ENCODE assay signal across 8 cellular contexts in the genomic region with DNA sequence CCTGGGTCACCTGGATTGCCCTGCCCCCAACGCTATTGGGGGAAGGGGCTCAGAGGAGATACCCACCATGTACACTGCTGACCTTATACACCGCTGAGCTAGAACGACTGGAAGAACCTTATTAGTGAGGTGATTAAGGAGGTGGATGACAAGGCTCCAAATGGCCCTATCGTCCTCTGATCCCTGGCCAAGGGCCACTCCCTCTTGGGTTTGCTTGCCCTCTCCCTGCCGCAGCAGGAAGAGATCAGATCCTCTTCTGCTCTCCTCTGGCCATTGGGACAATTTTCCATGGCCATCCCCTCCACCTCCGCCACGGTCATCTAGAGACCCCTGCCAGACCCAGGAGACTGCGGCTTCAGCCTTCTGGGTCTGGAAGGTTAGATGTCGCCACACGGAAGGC. TPM values are rescaled to one million over a fixed set of nuclear protein-coding genes. Genes with fewer than 3 reads are reported as not detected.
DNase-seq lines count a peak whose midpoint lies in the region; ATAC-seq, FAIRE-seq and TF ChIP-seq lines count a peak whose summit lies in the region.

No MANE protein-coding gene starts in this region.

- no peak overlapping the region for H2BK5ac ChIP-seq in IMR-90 (ENCODE audit: low read depth, low read length, poor library complexity, severe bottlenecking)

- H3K18ac ChIP-seq in IMR-90 (ENCODE audit: low read depth, low read length): no peak overlapping the region

- peak overlapping the region; percentile 62 for H3K27ac ChIP-seq in A673 (ENCODE audit: low read depth, low read length, poor library complexity, severe bottlenecking)
- H3K27ac ChIP-seq in IMR-90 (ENCODE audit: insufficient read depth, low read length): no peak overlapping the region; the same call in 1 of the 2 replicates
- H3K27ac ChIP-seq in colonic mucosa: peak overlapping the region; percentile 47
- no peak overlapping the region for H3K27ac ChIP-seq in muscle layer of duodenum (ENCODE audit: low read length)
- no peak overlapping the region for H3K27ac ChIP-seq in adrenal gland

- H3K4me3 ChIP-seq in A673 (ENCODE audit: low read depth, low read length, poor library complexity, severe bottlenecking): peak overlapping the region; percentile 71
- H3K4me3 ChIP-seq in IMR-90 (ENCODE audit: insufficient read depth, low read depth, low read length): peak overlapping the region; percentile 75
- H3K4me3 ChIP-seq in colonic mucosa: peak overlapping the region; percentile 84
- peak overlapping the region; percentile 71 to 90 for H3K4me3 ChIP-seq in muscle layer of duodenum (ENCODE audit: low read depth in 1 of 2, low read length in 2 of 2)
- peak overlapping the region in 2 of 4 donors; percentile 38 to 92 for H3K4me3 ChIP-seq in adrenal gland

- H2AK9ac ChIP-seq in IMR-90 (replicated peaks; ENCODE audit: low read depth, low read length, poor library complexity): peak overlapping the region; percentile 90

- H3K9me3 ChIP-seq in A673 (ENCODE audit: low read depth, low read length, poor library complexity, severe bottlenecking) (peaks cover 2% of the 10 kb centered on the region), IMR-90 (ENCODE audit: control insufficient read depth, insufficient read depth, low read length) (peaks cover 29% of the 10 kb centered on the region), colonic mucosa (no peaks in the 10 kb centered on the region), muscle layer of duodenum (ENCODE audit: control insufficient read depth in 1 of 2, low read length in 2 of 2) (peaks cover 4 to 7% of the 10 kb centered on the region in 2 donors), adrenal gland (replicated peaks in 1 of 3) (peaks cover 0 to 20% (median 0%) of the 10 kb centered on the region in 3 donors)

- H4K91ac ChIP-seq in IMR-90 (ENCODE audit: insufficient read depth, low read depth, low read length): no peak overlapping the region

- intact Hi-C loops in A673 (cut with micrococcal nuclease; ENCODE audit: unreplicated experiment) (no loop called here), IMR-90 (cut with micrococcal nuclease) (no loop called here), colonic mucosa (cut with DNase I) (loop anchor here (5.0 kb wide), 1 partner anchor 36 kb away; a partner anchor contains a TSS), adrenal gland (cut with DNase I) (loop anchor here in 1 of 2 donors (5.0 kb wide), 1 partner anchor 36 kb away; a partner anchor contains a TSS)

- TF ChIP-seq POLR2A in IMR-90 (IDR thresholded peaks at IDR 0.05; ENCODE audit: low read depth, low read length): no peak
- no peak for TF ChIP-seq POLR2A in adrenal gland (IDR thresholded peaks at IDR 0.05)

- no peak for TF ChIP-seq CTCF in A673 (conservative IDR thresholded peaks at IDR 0.05; ENCODE audit: low read depth, low read length)
- no peak for TF ChIP-seq CTCF in IMR-90 (conservative IDR thresholded peaks at IDR 0.05; ENCODE audit: low read depth, low read length)
- TF ChIP-seq CTCF in colonic mucosa (IDR thresholded peaks at IDR 0.05): no peak
- TF ChIP-seq CTCF in adrenal gland (IDR thresholded peaks at IDR 0.05): no peak

- no peak for FAIRE-seq in frontal cortex (lab: Jason Lieb, UNC)

- no peaks in the 10 kb centered on the region for H3K27me3 ChIP-seq in A673 (replicated peaks; ENCODE audit: insufficient read depth, low read depth, low read length, poor library complexity)
- no peaks in the 10 kb centered on the region for H3K27me3 ChIP-seq in IMR-90 (ENCODE audit: control insufficient read depth, insufficient read depth, low read length)
- no peaks in the 10 kb centered on the region for H3K27me3 ChIP-seq in colonic mucosa
- H3K27me3 ChIP-seq in muscle layer of duodenum (ENCODE audit: low read depth, low read length): no peaks in the 10 kb centered on the region
- no peaks in the 10 kb centered on the region for H3K27me3 ChIP-seq in adrenal gland

- POLR2A ChIA-PET in A673 (lab: Charles Lee; ENCODE audit: low non-redundant PET): no interaction called here
- POLR2A ChIA-PET in IMR-90 (lab: Charles Lee; ENCODE audit: unreplicated experiment): no interaction called here

- H2AFZ ChIP-seq in IMR-90 (replicated peaks; ENCODE audit: low read length, poor library complexity): peak overlapping the region; percentile 97

- H4K5ac ChIP-seq in IMR-90 (ENCODE audit: low read depth, low read length): peak overlapping the region; percentile 29; the same call in 1 of the 2 replicates

- H3K9ac ChIP-seq in IMR-90 (ENCODE audit: low read depth, low read length) (peak overlapping the region; percentile 79), colonic mucosa (ENCODE audit: low read depth in 2 of 2, low read length in 2 of 2) (peak overlapping the region; percentile 83 to 87)

- DNase-seq in A673 (ENCODE audit: low spot score) (no peak), IMR-90 (no peak), colonic mucosa (peak; percentile 32), adrenal gland (no peak), frontal cortex (ENCODE audit: low spot score in 2 of 2) (no peak)
- DNase-seq in stimulated activated CD4-positive, alpha-beta T cell treated with anti-CD3 and anti-CD28 coated beads, Interleukin-4, amount 100 ng/mL, for 24 hours: no peak

- H3K4me1 ChIP-seq in A673 (ENCODE audit: insufficient read depth, low read length, poor library complexity, severe bottlenecking) (no peaks in the 10 kb centered on the region), IMR-90 (ENCODE audit: control insufficient read depth, insufficient read depth, low read length) (peaks cover 4% of the 10 kb centered on the region; the same call in 1 of the 2 replicates), colonic mucosa (peaks cover 8% of the 10 kb centered on the region), muscle layer of duodenum (ENCODE audit: control insufficient read depth in 1 of 2, insufficient read depth in 2 of 2, low read length in 2 of 2) (peaks cover 0 to 14% of the 10 kb centered on the region in 2 donors), adrenal gland (replicated peaks in 1 of 2) (peaks cover 7 to 11% of the 10 kb centered on the region in 2 donors)

- CTCF ChIA-PET in A673 (lab: Charles Lee): no interaction called here
- CTCF ChIA-PET in IMR-90 (lab: Yijun Ruan, JAX): no interaction called here

- H3K23ac ChIP-seq in IMR-90 (ENCODE audit: low read depth, low read length): peak overlapping the region; percentile 100; the same call in 1 of the 2 replicates

- H2BK20ac ChIP-seq in IMR-90 (ENCODE audit: low read depth, low read length): no peak overlapping the region

- peak overlapping the region; percentile 70; the same call in 1 of the 2 replicates for H2AK5ac ChIP-seq in IMR-90 (ENCODE audit: low read depth, low read length)

- H3K9me1 ChIP-seq in IMR-90 (ENCODE audit: insufficient read depth, low read length): 0 out of 2 replicates have a peak, but pooled peaks cover 2% of the 10 kb centered on the region

- peak overlapping the region; percentile 88 for H3K4ac ChIP-seq in IMR-90 (ENCODE audit: low read depth, low read length)

- TF ChIP-seq RAD21 in IMR-90 (IDR thresholded peaks at IDR 0.05; ENCODE audit: low read length): no peak

- H3K4me2 ChIP-seq in IMR-90 (ENCODE audit: low read depth, low read length): peak overlapping the region; percentile 94

- peaks cover 17 to 21% of the 10 kb centered on the region in 2 experiments for H3K79me1 ChIP-seq in IMR-90 (ENCODE audit: low read depth in 1 of 2, low read length in 2 of 2)

- dilution Hi-C loops in IMR-90 (cut with HindIII; ENCODE audit: low sequenced_read_pairs, unreplicated experiment): no loop called here

- no peak overlapping the region for H2BK15ac ChIP-seq in IMR-90 (ENCODE audit: low read depth, low read length)

- peaks cover 10% of the 10 kb centered on the region for H3K36me3 ChIP-seq in A673 (ENCODE audit: insufficient read depth, low read length, poor library complexity, severe bottlenecking)
- H3K36me3 ChIP-seq in IMR-90 (ENCODE audit: control insufficient read depth, insufficient read depth, low read length): peaks cover 28% of the 10 kb centered on the region
- H3K36me3 ChIP-seq in colonic mucosa: peaks cover 14% of the 10 kb centered on the region
- H3K36me3 ChIP-seq in muscle layer of duodenum (ENCODE audit: control insufficient read depth in 1 of 2, insufficient read depth in 2 of 2, low read length in 2 of 2): peaks cover 22 to 29% of the 10 kb centered on the region in 2 donors
- peaks cover 0 to 3% of the 10 kb centered on the region in 2 donors for H3K36me3 ChIP-seq in adrenal gland (replicated peaks in 1 of 2)

- ATAC-seq in IMR-90 (ENCODE audit: low read depth) (no peak), HG03025 (IDR thresholded peaks at IDR 0.05; ENCODE audit: low FRiP score, unreplicated experiment) (no peak)

- no peaks in the 10 kb centered on the region for H4K20me1 ChIP-seq in IMR-90 (ENCODE audit: insufficient read depth, low read length)

- BruUV-seq in A673 (replicated peaks; lab: Mats Ljungman, UMichigan): no TSS peak
- BruUV-seq in IMR-90 (replicated peaks; lab: Mats Ljungman, UMichigan): no TSS peak

- no peak overlapping the region for H3K56ac ChIP-seq in IMR-90 (ENCODE audit: extremely low read depth, insufficient read depth, low read length)

- 0 out of 2 replicates have a peak overlapping the region, but pooled peaks have one; percentile 3 for H3K14ac ChIP-seq in IMR-90 (replicated peaks; ENCODE audit: low read depth, low read length)

- no peak overlapping the region for H2BK120ac ChIP-seq in IMR-90 (ENCODE audit: low read depth, low read length)

- H4K8ac ChIP-seq in IMR-90 (ENCODE audit: low read depth in 2 of 2, low read length in 2 of 2): peak overlapping the region; percentile 97 to 98; a peak in 2 of 4 replicates

- WGBS in IMR-90 (ENCODE audit: extremely low coverage in 2 of 2, insufficient read length in 1 of 2), 2 experiments: 24% methylated on average over 2 of the region's 10 CpGs; no CpG with 5 or more reads in 1 of the 2 experiments
- WGBS in adrenal gland, 4 donors: 55 to 74% (median 63%) methylated on average over 10 of the region's 10 CpGs

- in situ Hi-C loops in IMR-90 (cut with MboI; ENCODE audit: low sequenced_read_pairs): no loop called here

RNA-seq across cellular contexts. Expression of a gene that starts 1.2 kb away (rescaled TPM):
- total RNA-seq in A673 (2021) (14.4 and 17.0 TPM in 2 replicates), IMR-90 (2012; rRNA removed) (6.5 and 7.2 TPM in 2 replicates), colonic mucosa (10 to 100 TPM; 12.8 to 15.6 TPM), adrenal gland (10 to 100 TPM in 5 of 8 donors, 1 to 10 TPM in 3; 4.6 to 20.5 (median 13.4) TPM), frontal cortex (24.5 TPM)
- polyA plus RNA-seq in IMR-90 (2012; rRNA removed) (4.4 and 5.3 TPM in 2 replicates), adrenal gland (10 to 100 TPM in 2 of 3 donors, 1 to 10 TPM in 1; 8.3 to 26.1 (median 11.7) TPM)
- 0.96 and 1.4 TPM in 2 replicates for polyA plus RNA-seq in IMR-90 (2012; cell fraction: cytosol; rRNA removed)
- polyA plus RNA-seq in IMR-90 (2012; cell fraction: nucleus; rRNA removed; ENCODE audit: low replicate concordance): 6.5 and 29.3 TPM in 2 replicates

RNA-seq across cellular contexts. Expression of a gene that starts 7.2 kb away (rescaled TPM):
- total RNA-seq in A673 (2021) (4.6 and 5.6 TPM in 2 replicates), IMR-90 (2012; rRNA removed) (7.3 and 7.8 TPM in 2 replicates), colonic mucosa (1 to 10 TPM; 3.3 to 3.5 TPM), adrenal gland (1 to 10 TPM; 1.8 to 9.3 (median 5.6) TPM), frontal cortex (11.4 TPM)
- polyA plus RNA-seq in IMR-90 (2012; rRNA removed) (1.3 and 2.7 TPM in 2 replicates), adrenal gland (1 to 10 TPM; 2.1 to 5.8 (median 2.8) TPM)
- 0.75 and 1.4 TPM in 2 replicates for polyA plus RNA-seq in IMR-90 (2012; cell fraction: cytosol; rRNA removed)
- 1.5 and 2.9 TPM in 2 replicates for polyA plus RNA-seq in IMR-90 (2012; cell fraction: nucleus; rRNA removed; ENCODE audit: low replicate concordance)

RNA-seq across cellular contexts. Expression of a gene that starts 36.8 kb away (rescaled TPM):
- total RNA-seq in A673 (2021) (99.7 and 103 TPM in 2 replicates), IMR-90 (2012; rRNA removed) (27.6 and 35.8 TPM in 2 replicates), colonic mucosa (10 to 100 TPM; 68.8 to 87.3 TPM), adrenal gland (10 to 100 TPM; 41.0 to 64.3 (median 48.4) TPM), frontal cortex (40.8 TPM)
- polyA plus RNA-seq in IMR-90 (2012; rRNA removed) (42.5 and 44.1 TPM in 2 replicates), adrenal gland (10 to 100 TPM; 72.0 to 96.7 (median 93.4) TPM)
- polyA plus RNA-seq in IMR-90 (2012; cell fraction: cytosol; rRNA removed): 24.9 and 28.4 TPM in 2 replicates
- 49.4 and 110 TPM in 2 replicates for polyA plus RNA-seq in IMR-90 (2012; cell fraction: nucleus; rRNA removed; ENCODE audit: low replicate concordance)

RNA-seq across cellular contexts. Expression of a gene that starts 48.9 kb away (rescaled TPM):
- 7.2 and 8.2 TPM in 2 replicates for total RNA-seq in A673 (2021)
- 2.2 and 2.7 TPM in 2 replicates for total RNA-seq in IMR-90 (2012; rRNA removed)
- 0.46 and 0.49 TPM in 2 replicates for polyA plus RNA-seq in IMR-90 (2012; rRNA removed)
- 0.33 and 1.6 TPM in 2 replicates for polyA plus RNA-seq in IMR-90 (2012; cell fraction: cytosol; rRNA removed)
- 0.22 and 0.57 TPM in 2 replicates for polyA plus RNA-seq in IMR-90 (2012; cell fraction: nucleus; rRNA removed; ENCODE audit: low replicate concordance)
- total RNA-seq in colonic mucosa: 1 to 10 TPM; 2.2 to 2.6 TPM
- total RNA-seq in adrenal gland: 1 to 10 TPM; 1.4 to 3.7 (median 2.2) TPM
- under 1 TPM in 2 of 3 donors, not detected in 1; 0.32 to 0.73 TPM for polyA plus RNA-seq in adrenal gland
- total RNA-seq in frontal cortex: 29.8 TPM

Comparison
In these comparisons a context has a peak if more than half of its experiments do, and no peak if none do; other contexts are left out.
1. H3K27ac ChIP-seq: peak in A673 (single experiment) and colonic mucosa (single experiment); none in IMR-90 (single experiment), muscle layer of duodenum (single experiment) and adrenal gland (0 of 5).